ENCODE assay signal across 8 cellular contexts in the genomic region with DNA sequence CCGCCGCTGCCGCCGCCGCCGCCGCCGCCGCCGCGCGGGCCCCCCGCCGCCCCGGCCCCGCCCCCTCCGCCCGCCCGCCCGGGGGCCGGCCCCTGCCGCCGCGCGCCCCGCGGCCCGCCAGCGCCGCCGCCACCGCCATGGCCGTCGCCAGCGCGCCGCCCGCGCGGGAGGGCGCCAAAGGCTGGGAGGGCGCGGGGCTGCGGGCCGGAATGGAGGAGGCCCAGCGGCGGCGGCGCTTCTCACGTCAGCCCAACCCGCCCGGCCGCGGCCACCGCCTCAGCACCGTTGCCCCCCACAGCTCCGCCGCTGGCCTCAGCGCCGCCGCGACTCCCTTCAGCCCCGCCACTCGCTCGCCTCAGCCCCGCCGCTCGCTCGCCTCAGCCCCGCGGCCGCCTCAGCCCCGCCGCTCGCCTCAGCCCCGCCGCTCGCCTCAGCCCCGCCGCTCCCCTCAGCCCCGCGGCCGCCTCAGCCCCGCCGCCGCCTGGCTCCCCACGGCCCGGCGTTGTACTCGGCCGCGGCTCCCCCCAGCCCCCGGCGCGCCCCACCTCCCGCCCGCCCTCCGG.
DNase-seq lines count a peak whose midpoint lies in the region; ATAC-seq and TF ChIP-seq lines count a peak whose summit lies in the region.

A gene (minus strand): TSS at position 510 of the 563 bp plus-strand sequence. CDS start 569 bp downstream, outside the sequence.

- no peak for TF ChIP-seq RAD21 in Ishikawa (IDR thresholded peaks at IDR 0.05; ENCODE audit: low read depth)

- no peaks in the 10 kb centered on the region for H3K9me3 ChIP-seq in ES-I3 (ENCODE audit: control insufficient read depth, insufficient read depth, low read length)

- ATAC-seq in GM21529 (IDR thresholded peaks at IDR 0.05; ENCODE audit: unreplicated experiment), result peak; percentile 42

- peak; percentile 8 to 9 for DNase-seq in activated CD4-positive, alpha-beta T cell treated with anti-CD3 and anti-CD28 coated beads for 24 hours (ENCODE audit: low read depth in 2 of 2)
- DNase-seq in effector CD4-positive, alpha-beta T cell, result peak; percentile 26
- DNase-seq in medulla oblongata (ENCODE audit: extremely low spot score) (peak; percentile 31), SW 1271 (lab: John Stamatoyannopoulos, UW) (no peak)
- peak; percentile 50 for DNase-seq in stimulated activated CD8-positive, alpha-beta memory T cell treated with anti-CD3 and anti-CD28 coated beads, Interleukin-4, amount 100 ng/mL, for 48 hours

- no peaks in the 10 kb centered on the region for H3K36me3 ChIP-seq in ES-I3 (ENCODE audit: insufficient read depth, low read length)

- H3K9ac ChIP-seq in ES-I3 (ENCODE audit: low read depth, low read length), result peak within 1 kb of the TSS; percentile 94

- H3K4me1 ChIP-seq in ES-I3 (ENCODE audit: insufficient read depth, low read length), result peaks cover 4% of the 10 kb centered on the region; the same call in 1 of the 2 replicates

- no peak for TF ChIP-seq EP300 in Ishikawa (IDR thresholded peaks at IDR 0.05; ENCODE audit: borderline replicate concordance)

TF ChIP-seq in Ishikawa, 13 proteins besides CTCF, POLR2A, EP300 and RAD21:
- TF ChIP-seq ZBTB7A (IDR thresholded peaks at IDR 0.05; ENCODE audit: low read depth) (no peak), YY1 (IDR thresholded peaks at IDR 0.05; ENCODE audit: low read depth) (0 out of 2 replicates have a peak, but pooled peaks have one; percentile 10)
- TF ChIP-seq, protein P1, sequence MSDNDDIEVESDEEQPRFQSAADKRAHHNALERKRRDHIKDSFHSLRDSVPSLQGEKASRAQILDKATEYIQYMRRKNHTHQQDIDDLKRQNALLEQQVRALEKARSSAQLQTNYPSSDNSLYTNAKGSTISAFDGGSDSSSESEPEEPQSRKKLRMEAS (IDR thresholded peaks at IDR 0.05), result no peak

Comparison
In these comparisons a context has a peak if more than half of its experiments do, and no peak if none do; other contexts are left out.
1. DNase-seq: peak in activated CD4-positive, alpha-beta T cell treated with anti-CD3 and anti-CD28 coated beads for 24 hours (2 of 2), effector CD4-positive, alpha-beta T cell (single experiment), medulla oblongata (single experiment) and stimulated activated CD8-positive, alpha-beta memory T cell treated with anti-CD3 and anti-CD28 coated beads, Interleukin-4, amount 100 ng/mL, for 48 hours (single experiment); none in SW 1271 (0 of 2).